14 cellular contexts compared by ENCODE assay signal in the genomic region with DNA sequence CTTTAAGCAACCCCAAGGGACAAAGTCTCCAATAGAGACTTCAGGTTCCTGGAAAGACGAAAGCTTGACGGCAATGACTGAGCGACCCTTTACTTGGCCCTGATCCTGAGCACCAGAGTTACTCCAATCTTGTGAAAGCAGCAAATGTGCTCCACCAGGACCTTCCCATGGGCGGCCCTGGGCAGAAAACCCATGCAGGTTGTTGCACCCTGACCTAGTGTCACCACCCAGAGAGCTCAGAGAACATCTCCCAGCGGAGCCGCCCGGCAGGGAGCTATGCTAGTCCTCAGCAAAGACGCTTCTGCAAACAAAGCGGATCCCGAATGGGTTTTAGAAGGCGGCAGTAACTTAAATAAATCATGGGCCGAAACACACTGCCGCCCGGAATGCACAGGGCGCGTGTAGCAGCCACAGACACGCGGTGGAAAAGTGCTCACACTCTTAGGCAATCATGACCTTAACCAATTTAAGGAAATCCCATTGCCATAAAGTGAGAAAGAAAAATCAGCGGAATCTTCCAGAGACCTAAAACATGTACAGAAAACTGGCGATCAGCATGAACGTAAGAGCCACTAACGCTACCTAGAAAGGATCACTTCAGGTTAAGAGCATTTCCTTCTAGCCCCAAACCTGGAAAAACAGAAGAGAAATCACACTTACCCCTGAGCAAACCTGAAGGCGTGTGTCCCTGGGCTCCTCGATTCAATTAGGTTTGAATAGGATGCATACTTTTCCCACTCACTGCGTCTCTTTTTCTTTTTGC. TPM values are rescaled to one million over a fixed set of nuclear protein-coding genes. Genes with fewer than 3 reads are reported as not detected.
A peak's percentile ranks its signal among the peaks of the same experiment; 100 is the strongest.
DNase-seq lines count a peak whose midpoint lies in the region; ATAC-seq and TF ChIP-seq lines count a peak whose summit lies in the region.
"Had no signal": no experiment of that assay in that cellular context is flagged by ENCODE, and none has a peak within 500 bp of the region (broad histone marks: within the 10 kb centered on the region; RNA-seq: fewer than 3 reads in every experiment).

No MANE protein-coding gene starts in this region.

- TF ChIP-seq CTCF in fibroblast of lung (conservative IDR thresholded peaks at IDR 0.05 in 1 of 2, IDR thresholded peaks at IDR 0.05 in 1 of 2; ENCODE audit: low read depth in 1 of 2, low read length in 2 of 2) = no peak
- TF ChIP-seq CTCF in tibial nerve (IDR thresholded peaks at IDR 0.05) = no peak
- no peak for TF ChIP-seq CTCF in GM13977 (IDR thresholded peaks at IDR 0.05; ENCODE audit: extremely low read depth, insufficient read depth, missing control alignments)

- H3K4me2 ChIP-seq in fibroblast of lung (ENCODE audit: extremely low read depth, insufficient read depth, low read length) = peak overlapping the region; percentile 54

- TF ChIP-seq POLR2A in tibial nerve (IDR thresholded peaks at IDR 0.05) = no peak

- H3K4me3 ChIP-seq in SJSA1 (peak overlapping the region; percentile 46), fibroblast of lung (replicated peaks in 1 of 4; ENCODE audit: control extremely low read depth in 1 of 4, insufficient read depth in 1 of 4, low read depth in 3 of 4, low read length in 4 of 4) (peak overlapping the region; percentile 83 to 94 (median 89)), muscle layer of duodenum (ENCODE audit: low read depth in 1 of 2, low read length in 2 of 2) (peak overlapping the region; percentile 79 to 84), tibial nerve (peak overlapping the region; percentile 34 to 49 (median 42))

- 58 to 61% methylated on average over 21 to 25 of the region's 25 CpGs for WGBS in tibial nerve, 2 donors

- in situ Hi-C loops in GM13977 (cut with MboI; ENCODE audit: low pct_unique_long_range_greater_than_20kb, low sequenced_read_pairs, unreplicated experiment) = no loop called here

- H3K27ac ChIP-seq in SJSA1 = peak overlapping the region; percentile 66
- peak overlapping the region; percentile 92 for H3K27ac ChIP-seq in fibroblast of lung (ENCODE audit: insufficient read depth, low read length)
- H3K27ac ChIP-seq in muscle layer of duodenum (ENCODE audit: low read length) = peak overlapping the region; percentile 84
- peak overlapping the region; percentile 66 to 85 (median 74) for H3K27ac ChIP-seq in tibial nerve

- peaks cover 42% of the 10 kb centered on the region for H3K4me1 ChIP-seq in SJSA1 (replicated peaks)
- peaks cover 3% of the 10 kb centered on the region for H3K4me1 ChIP-seq in fibroblast of lung (ENCODE audit: control insufficient read depth, extremely low read depth, insufficient read depth, low read length)
- H3K4me1 ChIP-seq in muscle layer of duodenum (ENCODE audit: control insufficient read depth in 1 of 2, insufficient read depth in 2 of 2, low read length in 2 of 2) = no peaks in the 10 kb centered on the region
- H3K4me1 ChIP-seq in tibial nerve = peaks cover 0 to 6% (median 0%) of the 10 kb centered on the region in 4 donors

- H2AFZ ChIP-seq in fibroblast of lung (ENCODE audit: low read length) = no peak overlapping the region

- ATAC-seq in stimulated activated naive CD8-positive, alpha-beta T cell treated with anti-CD3 and anti-CD28 coated beads, Interleukin-15, Interleukin-2, amounts not matched to agents 100 U/mL and 50 U/mL, for 24 hours = no peak
- ATAC-seq in activated CD4-positive, CD25-positive, alpha-beta regulatory T cell treated with anti-CD3 and anti-CD28 coated beads, Interleukin-2, amount 50 U/mL, for 24 hours = no peak

- H4K20me1 ChIP-seq in fibroblast of lung (ENCODE audit: control insufficient read depth, extremely low read depth, insufficient read depth, low read length) = no peaks in the 10 kb centered on the region

- DNase-seq in SJSA1 (ENCODE audit: low read depth in 1 of 2, low spot score in 2 of 2) = peak in 1 of 2 experiments; percentile 64
- peak in 1 of 2 donors; percentile 57 for DNase-seq in fibroblast of lung (ENCODE audit: low read depth in 2 of 2)
- no peak for DNase-seq in tibial nerve (ENCODE audit: low spot score in 2 of 2)
- no peak for DNase-seq in GM13977 (ENCODE audit: low spot score)
- DNase-seq in NCI-H226 = no peak
- DNase-seq in stimulated activated naive CD8-positive, alpha-beta T cell treated with anti-CD3 and anti-CD28 coated beads, Interleukin-15, Interleukin-2, amounts not matched to agents 100 U/mL and 50 U/mL, for 24 hours = no peak
- DNase-seq: activated CD4-positive, alpha-beta T cell treated with anti-CD3 and anti-CD28 coated beads, Interleukin-2, amount 50 U/mL, for 4 hours; activated naive CD4-positive, alpha-beta T cell; COR-L47; dorsolateral prefrontal cortex; NCI-H1105; stimulated activated CD4-positive, alpha-beta T cell treated with anti-CD3 and anti-CD28 coated beads, Interleukin-4, amount 100 ng/mL, for 24 hours had no signal

- H3K9ac ChIP-seq in fibroblast of lung (ENCODE audit: insufficient read depth, low read length) = peak overlapping the region; percentile 71

- no peaks in the 10 kb centered on the region for H3K9me3 ChIP-seq in SJSA1 (replicated peaks)
- H3K9me3 ChIP-seq in fibroblast of lung (ENCODE audit: control insufficient read depth, insufficient read depth, low read depth, low read length) = no peaks in the 10 kb centered on the region
- no peaks in the 10 kb centered on the region for H3K9me3 ChIP-seq in muscle layer of duodenum (ENCODE audit: control insufficient read depth in 1 of 2, low read length in 2 of 2)
- H3K9me3 ChIP-seq in tibial nerve = no peaks in the 10 kb centered on the region

- H3K36me3 ChIP-seq in SJSA1 (peaks cover 19% of the 10 kb centered on the region), fibroblast of lung (ENCODE audit: control insufficient read depth, insufficient read depth, low read length) (peaks cover 2% of the 10 kb centered on the region), muscle layer of duodenum (ENCODE audit: control insufficient read depth in 1 of 2, insufficient read depth in 2 of 2, low read length in 2 of 2) (peaks cover 0 to 11% of the 10 kb centered on the region in 2 donors), tibial nerve (no peaks in the 10 kb centered on the region)

- TF ChIP-seq EP300 in tibial nerve (IDR thresholded peaks at IDR 0.05) = no peak

- H3K79me2 ChIP-seq in fibroblast of lung (ENCODE audit: control insufficient read depth, insufficient read depth, low read length) = peaks cover 63% of the 10 kb centered on the region

- H3K27me3 ChIP-seq in SJSA1 (replicated peaks) (no peaks in the 10 kb centered on the region), fibroblast of lung (ENCODE audit: control insufficient read depth, insufficient read depth, low read length) (no peaks in the 10 kb centered on the region), muscle layer of duodenum (ENCODE audit: low read depth, low read length) (no peaks in the 10 kb centered on the region), tibial nerve (peaks cover 0 to 5% of the 10 kb centered on the region in 2 donors)

RNA-seq across cellular contexts. Expression of a gene that starts 0.5 kb away (rescaled TPM):
- 160 and 243 TPM in 2 replicates for total RNA-seq in SJSA1 (2014; rRNA removed; shearing (Covaris generic))
- 1,525 and 1,534 TPM in 2 replicates for total RNA-seq in fibroblast of lung
- 286 and 316 TPM in 2 replicates for polyA plus RNA-seq in fibroblast of lung
- 564 and 770 TPM in 2 replicates for polyA plus RNA-seq in fibroblast of lung (2012)
- polyA minus RNA-seq in fibroblast of lung (ENCODE audit: low replicate concordance) = 1,049 and 1,080 TPM in 2 replicates
- 100 to 1,000 TPM; 228 to 558 (median 364) TPM for total RNA-seq in tibial nerve
